In genomic region chr1:151990058-151990855, GRCh38 we compare ENCODE assay signal across 9 cellular contexts. TPM values are rescaled to one million over a fixed set of nuclear protein-coding genes. Genes with fewer than 3 reads are reported as not detected.
A peak's percentile ranks its signal among the peaks of the same experiment; 100 is the strongest.
DNase-seq lines count a peak whose midpoint lies in the region; TF ChIP-seq lines count a peak whose summit lies in the region.
"Had no signal": no experiment of that assay in that cellular context is flagged by ENCODE, and none has a peak within 500 bp of the region (broad histone marks: within the 10 kb centered on the region; RNA-seq: fewer than 3 reads in every experiment).

No MANE protein-coding gene starts in this region.

- no peaks in the 10 kb centered on the region for H4K20me1 ChIP-seq in Karpas-422 (ENCODE audit: insufficient read depth, low read depth, low read length)

- H3K9me3 ChIP-seq in sigmoid colon, result no peaks in the 10 kb centered on the region
- H3K9me3 ChIP-seq in Karpas-422 (ENCODE audit: low read length), result no peaks in the 10 kb centered on the region
- H3K9me3 ChIP-seq: mucosa of descending colon had no signal

- no peaks in the 10 kb centered on the region for H3K9me3 Mint-ChIP-seq in Calu3 (ENCODE audit: low read depth, unreplicated experiment)

- TF ChIP-seq EP300 in sigmoid colon (IDR thresholded peaks at IDR 0.05), result no peak

- H2AFZ ChIP-seq in Karpas-422 (ENCODE audit: low read length), result no peak overlapping the region

- CTCF ChIA-PET in Calu3 (lab: Charles Lee), result interaction anchor here (0.8 to 5.9 kb wide), 4 partner anchors 9 to 22 kb away, joined by 3 to 46 read pairs (median 10); no protein-coding TSS in a partner anchor

- BruUV-seq in Calu3 (replicated peaks; lab: Mats Ljungman, UMichigan), result TSS peak; percentile 12

- intact Hi-C loops in Calu3 (cut with micrococcal nuclease; ENCODE audit: unreplicated experiment) (no loop called here), sigmoid colon (cut with DNase I) (no loop called here)

- WGBS in sigmoid colon, 2 donors, result 22 to 66% methylated on average over 5 of the region's 5 CpGs

- no peaks in the 10 kb centered on the region for H3K27me3 Mint-ChIP-seq in Calu3 (ENCODE audit: unreplicated experiment)

- peaks cover 98% of the 10 kb centered on the region for H3K36me3 Mint-ChIP-seq in Calu3 (ENCODE audit: insufficient read depth, unreplicated experiment)

- DNase-seq in Calu3 (no peak), epithelial cell of prostate (ENCODE audit: low read depth, low spot score) (no peak), sigmoid colon (no peak), COLO668 (lab: John Stamatoyannopoulos, UW; ENCODE audit: unreplicated experiment) (no peak), inferior parietal cortex (ENCODE audit: extremely low spot score) (no peak), Karpas-422 (no peak)
- DNase-seq: cerebellar nuclear complex had no signal

- H3K4me2 ChIP-seq in Karpas-422 (ENCODE audit: low read depth, low read length, poor library complexity, severe bottlenecking), result no peak overlapping the region

- no peak for TF ChIP-seq CTCF in Calu3 (IDR thresholded peaks at IDR 0.05; ENCODE audit: unreplicated experiment)
- no peak for TF ChIP-seq CTCF in sigmoid colon (IDR thresholded peaks at IDR 0.05)

- H3K27ac Mint-ChIP-seq in Calu3 (ENCODE audit: unreplicated experiment), result peak overlapping the region; percentile 88

- TF ChIP-seq POLR2A in sigmoid colon (IDR thresholded peaks at IDR 0.05), result no peak

- H3K4me1 Mint-ChIP-seq in Calu3 (ENCODE audit: low read depth, unreplicated experiment), result peaks cover 56% of the 10 kb centered on the region

- no peaks in the 10 kb centered on the region for H3K27me3 ChIP-seq in sigmoid colon
- H3K27me3 ChIP-seq in Karpas-422 (ENCODE audit: low read length), result no peaks in the 10 kb centered on the region

- no peaks in the 10 kb centered on the region for H3K79me2 ChIP-seq in Karpas-422 (ENCODE audit: low read length)

- H3K9me2 ChIP-seq in Karpas-422 (replicated peaks; ENCODE audit: insufficient read depth, low read length), result no peaks in the 10 kb centered on the region

- H3K4me1 ChIP-seq in sigmoid colon (peaks cover 0 to 74% (median 65%) of the 10 kb centered on the region in 4 donors), Karpas-422 (ENCODE audit: low read length) (peaks cover 21% of the 10 kb centered on the region)

- H3K27ac ChIP-seq in epithelial cell of prostate (peak overlapping the region; percentile 100), sigmoid colon (peak overlapping the region; percentile 81 to 98 (median 87)), Karpas-422 (ENCODE audit: low read length) (no peak overlapping the region)

- H3K36me3 ChIP-seq in sigmoid colon (peaks cover 0 to 7% (median 7%) of the 10 kb centered on the region in 4 donors), Karpas-422 (ENCODE audit: insufficient read depth, low read length) (no peaks in the 10 kb centered on the region)

- H3K9ac ChIP-seq in Karpas-422 (ENCODE audit: low read length), result no peak overlapping the region

- H3K4me3 ChIP-seq in sigmoid colon, result no peak overlapping the region
- H3K4me3 ChIP-seq in Karpas-422 (ENCODE audit: low read length), result no peak overlapping the region
- H3K4me3 ChIP-seq: mucosa of descending colon had no signal

- peak overlapping the region; percentile 90 for H3K4me3 Mint-ChIP-seq in Calu3 (ENCODE audit: low read depth, unreplicated experiment)

TF ChIP-seq in PFSK-1, 5 proteins besides CTCF, POLR2A, EP300 and RAD21:
- TF ChIP-seq SIN3A (IDR thresholded peaks at IDR 0.05; ENCODE audit: borderline replicate concordance, insufficient read depth, low read length) (no peak), TAF1 (IDR thresholded peaks at IDR 0.05; ENCODE audit: borderline replicate concordance, insufficient read depth, low read length) (no peak), REST (IDR thresholded peaks at IDR 0.05; ENCODE audit: insufficient read depth in 1 of 2, low read depth in 2 of 2, low read length in 2 of 2) (peak; percentile 10 to 63; a peak in 1 of 4 replicates), POLR2AphosphoS5 (IDR thresholded peaks at IDR 0.05; ENCODE audit: low read depth, low read length) (no peak)

RNA-seq across cellular contexts. Expression of gene S100A10, which starts 3.4 kb away (rescaled TPM):
- 882 and 921 TPM in 2 replicates for total RNA-seq in Calu3 (2022)
- polyA plus RNA-seq in PFSK-1 (2012; ENCODE audit: insufficient read length, low read depth), result 256 TPM
- total RNA-seq in sigmoid colon, result 10 to 100 TPM; 20.2 to 57.9 (median 43.0) TPM
- 1,000 to 10,000 TPM; 1,087 to 1,816 (median 1,723) TPM for polyA plus RNA-seq in sigmoid colon
- total RNA-seq in Karpas-422 (2014; rRNA removed; shearing (Covaris generic); ENCODE audit: low replicate concordance), result 0.56 and 4.2 TPM in 2 replicates

RNA-seq across cellular contexts. Expression of gene S100A11, which starts 46.5 kb away (rescaled TPM):
- 1,217 and 1,326 TPM in 2 replicates for total RNA-seq in Calu3 (2022)
- 1,164 TPM for polyA plus RNA-seq in PFSK-1 (2012; ENCODE audit: insufficient read length, low read depth)
- total RNA-seq in sigmoid colon, result 100 to 1,000 TPM in 3 of 4 donors, 10 to 100 TPM in 1; 92.6 to 156 (median 109) TPM
- 100 to 1,000 TPM; 371 to 633 (median 478) TPM for polyA plus RNA-seq in sigmoid colon
- 68.5 and 155 TPM in 2 replicates for total RNA-seq in Karpas-422 (2014; rRNA removed; shearing (Covaris generic); ENCODE audit: low replicate concordance)

Comparison
In these comparisons a context has a peak if more than half of its experiments do, and no peak if none do; other contexts are left out.
1. RNA of gene S100A10, which starts 3.4 kb away (total RNA-seq): 882 to 921 TPM in Calu3; 20.2 to 57.9 TPM in sigmoid colon and 0.56 to 4.2 TPM in Karpas-422; every median in the first group is over 10 times any median in the second.